9 cellular contexts compared by ENCODE assay signal in genomic region chr9:93126825-93127368, GRCh38. TPM values are rescaled to one million over a fixed set of nuclear protein-coding genes. Genes with fewer than 3 reads are reported as not detected.
DNase-seq lines count a peak whose midpoint lies in the region; ATAC-seq, FAIRE-seq and TF ChIP-seq lines count a peak whose summit lies in the region.
"Had no signal": no experiment of that assay in that cellular context is flagged by ENCODE, and none has a peak within 500 bp of the region (broad histone marks: within the 10 kb centered on the region; RNA-seq: fewer than 3 reads in every experiment).

No MANE protein-coding gene starts in this region.

- WGBS in right lobe of liver (ENCODE audit: insufficient coverage, low coverage, low lambda C conversion rate, missing lambda C conversion rate): 70% methylated on average over 2 of the region's 18 CpGs

- H3K9me3 Mint-ChIP-seq in activated CD4-positive, alpha-beta T cell treated with anti-CD3 and anti-CD28 coated beads for 36 hours (ENCODE audit: low read depth): no peaks in the 10 kb centered on the region
- H3K9me3 Mint-ChIP-seq in brain: no peaks in the 10 kb centered on the region

- CTCF ChIA-PET in activated CD4-positive, alpha-beta T cell treated with anti-CD3 and anti-CD28 coated beads for 36 hours (lab: Charles Lee): interaction anchor here (0.7 to 1.3 kb wide), 2 partner anchors 35 to 135 kb away, joined by 3 read pairs; no protein-coding TSS in a partner anchor

- H3K27me3 ChIP-seq in right lobe of liver (no peaks in the 10 kb centered on the region), thoracic aorta (replicated peaks; ENCODE audit: insufficient read depth) (no peaks in the 10 kb centered on the region)

- H3K9me3 ChIP-seq in right lobe of liver (no peaks in the 10 kb centered on the region), thoracic aorta (no peaks in the 10 kb centered on the region)

- H3K27ac Mint-ChIP-seq in activated CD4-positive, alpha-beta T cell treated with anti-CD3 and anti-CD28 coated beads for 36 hours: peak overlapping the region; percentile 83
- H3K27ac Mint-ChIP-seq in brain: peak overlapping the region; percentile 43 to 97 (median 73)

- H3K4me3 ChIP-seq in right lobe of liver (no peak overlapping the region), thoracic aorta (peak overlapping the region; percentile 24)

- H3K36me3 ChIP-seq in right lobe of liver (peaks cover 0 to 39% (median 9%) of the 10 kb centered on the region in 4 donors), thoracic aorta (peaks cover 36% of the 10 kb centered on the region)

- H3K4me3 Mint-ChIP-seq in activated CD4-positive, alpha-beta T cell treated with anti-CD3 and anti-CD28 coated beads for 36 hours: peak overlapping the region; percentile 51
- peak overlapping the region in 1 of 5 experiments; percentile 58 for H3K4me3 Mint-ChIP-seq in brain

- TF ChIP-seq CTCF in brain (conservative IDR thresholded peaks at IDR 0.05): no peak
- no peak for TF ChIP-seq CTCF in right lobe of liver (IDR thresholded peaks at IDR 0.05)
- no peak for TF ChIP-seq CTCF in thoracic aorta (IDR thresholded peaks at IDR 0.05)

- H3K27ac ChIP-seq in right lobe of liver (peak overlapping the region in 2 of 3 donors; percentile 37 to 59), thoracic aorta (peak overlapping the region; percentile 72 to 75)

- peaks cover 31% of the 10 kb centered on the region for H3K36me3 Mint-ChIP-seq in activated CD4-positive, alpha-beta T cell treated with anti-CD3 and anti-CD28 coated beads for 36 hours (ENCODE audit: low read depth)
- peaks cover 5% of the 10 kb centered on the region for H3K36me3 Mint-ChIP-seq in brain

- ATAC-seq in activated CD4-positive, alpha-beta T cell treated with anti-CD3 and anti-CD28 coated beads for 36 hours: peak; percentile 59
- ATAC-seq in right lobe of liver (peak; percentile 3 to 16 (median 10)), thoracic aorta (ENCODE audit: insufficient number of reproducible peaks, low FRiP score, low read depth) (peak; percentile 41), GM19351 (IDR thresholded peaks at IDR 0.05; ENCODE audit: unreplicated experiment) (no peak), GM21381 (IDR thresholded peaks at IDR 0.05; ENCODE audit: unreplicated experiment) (no peak)

- no peaks in the 10 kb centered on the region for H3K27me3 Mint-ChIP-seq in activated CD4-positive, alpha-beta T cell treated with anti-CD3 and anti-CD28 coated beads for 36 hours
- peaks cover 5% of the 10 kb centered on the region for H3K27me3 Mint-ChIP-seq in brain

- H3K4me1 Mint-ChIP-seq in activated CD4-positive, alpha-beta T cell treated with anti-CD3 and anti-CD28 coated beads for 36 hours: peaks cover 54% of the 10 kb centered on the region
- H3K4me1 Mint-ChIP-seq in brain: peaks cover 47% of the 10 kb centered on the region

- TF ChIP-seq POLR2A in right lobe of liver (IDR thresholded peaks at IDR 0.05) (no peak), H54 (IDR thresholded peaks at IDR 0.05; ENCODE audit: low read depth, low read length) (no peak)

- H3K4me1 ChIP-seq in right lobe of liver: peaks cover 0 to 28% (median 9%) of the 10 kb centered on the region in 4 donors
- H3K4me1 ChIP-seq in thoracic aorta (ENCODE audit: control insufficient read depth in 1 of 2, low read depth in 2 of 2): peaks cover 59 to 63% of the 10 kb centered on the region in 2 donors

- DNase-seq in activated CD4-positive, alpha-beta T cell treated with anti-CD3 and anti-CD28 coated beads for 36 hours: peak; percentile 58
- DNase-seq in activated CD4-positive, alpha-beta T cell treated with anti-CD3 and anti-CD28 coated beads for 4 hours: no peak
- peak; percentile 28 to 57 (median 46) for DNase-seq in right lobe of liver
- peak; percentile 16 for DNase-seq in thoracic aorta (ENCODE audit: low spot score)
- no peak for DNase-seq in H54 (ENCODE audit: insufficient read length, low spot score)
- DNase-seq: NCI-H774 had no signal

- intact Hi-C loops in activated CD4-positive, alpha-beta T cell treated with anti-CD3 and anti-CD28 coated beads for 36 hours (cut with DNase I, micrococcal nuclease): no loop called here
- intact Hi-C loops in right lobe of liver (cut with DNase I): no loop called here

- no peak for FAIRE-seq in H54 (lab: Jason Lieb, UNC)

- POLR2A ChIA-PET in activated CD4-positive, alpha-beta T cell treated with anti-CD3 and anti-CD28 coated beads for 36 hours (lab: Charles Lee): no interaction called here

RNA-seq across cellular contexts. Expression of gene NINJ1, which starts 7.2 kb away (rescaled TPM):
- 100 to 1,000 TPM in 1 of 2 experiments, 10 to 100 TPM in 1; 77.4 to 108 TPM for total RNA-seq in activated CD4-positive, alpha-beta T cell treated with anti-CD3 and anti-CD28 coated beads for 36 hours
- polyA plus RNA-seq in brain (ENCODE audit: insufficient read depth, low read depth, low replicate concordance): 47.3 TPM
- total RNA-seq in right lobe of liver (100 to 1,000 TPM in 1 of 6 experiments, 10 to 100 TPM in 5; 35.6 to 103 (median 65.1) TPM), thoracic aorta (100 to 1,000 TPM in 1 of 2 donors, 10 to 100 TPM in 1; 71.2 to 194 TPM)

RNA-seq across cellular contexts. Expression of gene CARD19, which starts 30.9 kb away (rescaled TPM):
- total RNA-seq in activated CD4-positive, alpha-beta T cell treated with anti-CD3 and anti-CD28 coated beads for 36 hours: 10 to 100 TPM; 39.6 to 44.4 TPM
- polyA plus RNA-seq in brain (ENCODE audit: insufficient read depth, low read depth, low replicate concordance): 53.1 TPM
- total RNA-seq in right lobe of liver (10 to 100 TPM in 3 of 6 experiments, 1 to 10 TPM in 3; 6.3 to 31.7 (median 12.1) TPM), thoracic aorta (100 to 1,000 TPM in 1 of 2 donors, 10 to 100 TPM in 1; 46.3 to 103 TPM)

RNA-seq across cellular contexts. Expression of gene WNK2, which starts 57.0 kb away (rescaled TPM):
- 1 to 10 TPM; 3.3 to 4.6 TPM for total RNA-seq in activated CD4-positive, alpha-beta T cell treated with anti-CD3 and anti-CD28 coated beads for 36 hours
- 70.2 TPM for polyA plus RNA-seq in brain (ENCODE audit: insufficient read depth, low read depth, low replicate concordance)
- total RNA-seq in right lobe of liver: 1 to 10 TPM in 5 of 6 experiments, under 1 TPM in 1; 0.43 to 3.6 (median 1.3) TPM
- total RNA-seq in thoracic aorta: 1 to 10 TPM in 1 of 2 donors, under 1 TPM in 1; 0.95 to 4.7 TPM

Comparison
In these comparisons a context has a peak if more than half of its experiments do, and no peak if none do; other contexts are left out.
1. DNase-seq: peak in activated CD4-positive, alpha-beta T cell treated with anti-CD3 and anti-CD28 coated beads for 36 hours (single experiment), right lobe of liver (3 of 3) and thoracic aorta (single experiment); none in activated CD4-positive, alpha-beta T cell treated with anti-CD3 and anti-CD28 coated beads for 4 hours (0 of 2) and H54 (single experiment).
2. ATAC-seq: peak in activated CD4-positive, alpha-beta T cell treated with anti-CD3 and anti-CD28 coated beads for 36 hours (single experiment), right lobe of liver (4 of 4) and thoracic aorta (single experiment); none in GM19351 (single experiment) and GM21381 (single experiment).